ENCODE assay signal across 8 cellular contexts in the genomic region with DNA sequence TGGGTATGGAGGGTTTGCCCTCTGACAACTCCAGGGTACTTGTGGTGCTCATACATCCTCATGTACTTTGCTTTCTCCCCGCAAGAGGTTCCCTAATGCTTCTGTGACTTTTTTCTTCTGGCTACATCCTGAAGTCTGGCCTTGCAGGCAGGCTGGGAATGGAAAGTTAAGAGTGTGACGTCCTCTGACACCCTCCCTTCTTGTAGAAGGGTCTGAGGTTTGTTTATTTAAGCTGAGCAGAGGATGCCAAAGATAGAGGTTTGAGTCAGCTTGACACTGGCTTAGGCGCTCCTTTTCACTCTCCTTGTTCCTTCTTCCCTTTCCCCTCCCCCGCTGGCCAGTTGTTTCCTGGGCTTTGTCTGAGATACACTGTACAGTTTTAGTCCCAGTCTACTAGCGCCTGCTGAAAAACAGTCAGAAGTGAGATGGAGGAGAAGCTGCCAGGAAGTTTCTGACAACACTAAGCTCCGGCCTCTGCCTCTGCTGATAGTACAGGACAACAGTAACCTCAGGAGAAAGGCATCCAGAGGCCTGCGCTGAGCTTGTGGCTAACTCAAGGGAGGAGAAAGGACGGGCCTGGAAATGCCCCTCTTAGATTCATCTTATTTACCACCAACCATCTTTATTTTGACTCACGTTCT. TPM values are rescaled to one million over a fixed set of nuclear protein-coding genes. Genes with fewer than 3 reads are reported as not detected.
DNase-seq lines count a peak whose midpoint lies in the region; ATAC-seq and TF ChIP-seq lines count a peak whose summit lies in the region.

A gene with protein sequence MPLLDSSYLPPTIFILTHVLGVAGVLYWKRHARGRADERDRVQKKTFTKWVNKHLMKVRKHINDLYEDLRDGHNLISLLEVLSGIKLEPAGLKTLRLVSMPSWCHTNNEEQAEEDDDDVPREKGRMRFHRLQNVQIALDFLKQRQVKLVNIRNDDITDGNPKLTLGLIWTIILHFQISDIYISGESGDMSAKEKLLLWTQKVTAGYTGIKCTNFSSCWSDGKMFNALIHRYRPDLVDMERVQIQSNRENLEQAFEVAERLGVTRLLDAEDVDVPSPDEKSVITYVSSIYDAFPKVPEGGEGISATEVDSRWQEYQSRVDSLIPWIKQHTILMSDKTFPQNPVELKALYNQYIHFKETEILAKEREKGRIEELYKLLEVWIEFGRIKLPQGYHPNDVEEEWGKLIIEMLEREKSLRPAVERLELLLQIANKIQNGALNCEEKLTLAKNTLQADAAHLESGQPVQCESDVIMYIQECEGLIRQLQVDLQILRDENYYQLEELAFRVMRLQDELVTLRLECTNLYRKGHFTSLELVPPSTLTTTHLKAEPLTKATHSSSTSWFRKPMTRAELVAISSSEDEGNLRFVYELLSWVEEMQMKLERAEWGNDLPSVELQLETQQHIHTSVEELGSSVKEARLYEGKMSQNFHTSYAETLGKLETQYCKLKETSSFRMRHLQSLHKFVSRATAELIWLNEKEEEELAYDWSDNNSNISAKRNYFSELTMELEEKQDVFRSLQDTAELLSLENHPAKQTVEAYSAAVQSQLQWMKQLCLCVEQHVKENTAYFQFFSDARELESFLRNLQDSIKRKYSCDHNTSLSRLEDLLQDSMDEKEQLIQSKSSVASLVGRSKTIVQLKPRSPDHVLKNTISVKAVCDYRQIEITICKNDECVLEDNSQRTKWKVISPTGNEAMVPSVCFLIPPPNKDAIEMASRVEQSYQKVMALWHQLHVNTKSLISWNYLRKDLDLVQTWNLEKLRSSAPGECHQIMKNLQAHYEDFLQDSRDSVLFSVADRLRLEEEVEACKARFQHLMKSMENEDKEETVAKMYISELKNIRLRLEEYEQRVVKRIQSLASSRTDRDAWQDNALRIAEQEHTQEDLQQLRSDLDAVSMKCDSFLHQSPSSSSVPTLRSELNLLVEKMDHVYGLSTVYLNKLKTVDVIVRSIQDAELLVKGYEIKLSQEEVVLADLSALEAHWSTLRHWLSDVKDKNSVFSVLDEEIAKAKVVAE (N-terminal part only) (plus strand): TSS at position 255 of the 641 bp plus-strand sequence. CDS start 328 bp downstream, at position 583.

- peak within 1 kb of the TSS; percentile 89 for H3K18ac ChIP-seq in IMR-90 (ENCODE audit: low read depth, low read length)

- TF ChIP-seq RAD21 in IMR-90 (IDR thresholded peaks at IDR 0.05; ENCODE audit: low read length): peak; percentile 65

- H3K14ac ChIP-seq in IMR-90 (replicated peaks; ENCODE audit: low read depth, low read length): peak within 1 kb of the TSS; percentile 93

- H2AK9ac ChIP-seq in IMR-90 (replicated peaks; ENCODE audit: low read depth, low read length, poor library complexity): peak within 1 kb of the TSS; percentile 87

- H3K4me2 ChIP-seq in IMR-90 (ENCODE audit: low read depth, low read length): peak within 1 kb of the TSS; percentile 99

- CTCF ChIA-PET in Calu3 (lab: Charles Lee): interaction anchor here (0.6 to 1.7 kb wide), 3 partner anchors 9 to 13 kb away, joined by 3 to 11 read pairs (median 3); no protein-coding TSS in a partner anchor
- CTCF ChIA-PET in IMR-90 (lab: Yijun Ruan, JAX): interaction anchor here (0.6 to 1.8 kb wide), 17 partner anchors 9 to 334 kb away, joined by 3 to 7 read pairs (median 4); no protein-coding TSS in a partner anchor

- H3K27me3 ChIP-seq in IMR-90 (ENCODE audit: control insufficient read depth, insufficient read depth, low read length): no peaks in the 10 kb centered on the region
- H3K27me3 ChIP-seq in lung (ENCODE audit: control insufficient read depth, insufficient read depth): no peaks in the 10 kb centered on the region
- H3K27me3 ChIP-seq in stomach: no peaks in the 10 kb centered on the region

- peak within 1 kb of the TSS; percentile 69 for H4K5ac ChIP-seq in IMR-90 (ENCODE audit: low read depth, low read length)

- in situ Hi-C loops in IMR-90 (cut with MboI; ENCODE audit: low sequenced_read_pairs): no loop called here

- TF ChIP-seq EP300 in stomach (IDR thresholded peaks at IDR 0.05): no peak

- H3K9ac ChIP-seq in IMR-90 (ENCODE audit: low read depth, low read length): peak within 1 kb of the TSS; percentile 95

- dilution Hi-C loops in IMR-90 (cut with HindIII; ENCODE audit: low sequenced_read_pairs, unreplicated experiment): no loop called here

- no peak within 1 kb of the TSS for H3K4me3 Mint-ChIP-seq in Calu3 (ENCODE audit: low read depth, unreplicated experiment)
- peak within 1 kb of the TSS; percentile 83 to 94 for H3K4me3 Mint-ChIP-seq in effector memory CD8-positive, alpha-beta T cell

- peaks cover 7 to 51% of the 10 kb centered on the region in 2 experiments; a peak in 3 of 4 replicates for H3K79me1 ChIP-seq in IMR-90 (ENCODE audit: low read depth in 1 of 2, low read length in 2 of 2)

- peak within 1 kb of the TSS; percentile 63 for H2BK20ac ChIP-seq in IMR-90 (ENCODE audit: low read depth, low read length)

- H2BK15ac ChIP-seq in IMR-90 (ENCODE audit: low read depth, low read length): peak within 1 kb of the TSS; percentile 77; the same call in 2 of the 3 replicates

- H3K4ac ChIP-seq in IMR-90 (ENCODE audit: low read depth, low read length): peak within 1 kb of the TSS; percentile 88

- no CpG with 5 or more reads among the region's 9 CpGs for WGBS in IMR-90 (ENCODE audit: extremely low coverage in 2 of 2, insufficient read length in 1 of 2), 2 experiments
- 3 to 13% methylated on average over 9 of the region's 9 CpGs for WGBS in lung, 2 donors
- 27 to 39% (median 35%) methylated on average over 9 of the region's 9 CpGs for WGBS in stomach, 5 donors

- H2AK5ac ChIP-seq in IMR-90 (ENCODE audit: low read depth, low read length): peak within 1 kb of the TSS; percentile 82

- H3K36me3 ChIP-seq in IMR-90 (ENCODE audit: control insufficient read depth, insufficient read depth, low read length) (no peaks in the 10 kb centered on the region), lung (ENCODE audit: control insufficient read depth in 2 of 2, insufficient read depth in 2 of 2, low read length in 2 of 2) (no peaks in the 10 kb centered on the region), stomach (peaks cover 0 to 3% (median 0%) of the 10 kb centered on the region in 4 donors)

- H3K4me1 ChIP-seq in IMR-90 (ENCODE audit: control insufficient read depth, insufficient read depth, low read length): peaks cover 2% of the 10 kb centered on the region
- peaks cover 5 to 6% of the 10 kb centered on the region in 2 donors for H3K4me1 ChIP-seq in lung (ENCODE audit: control insufficient read depth in 2 of 2, insufficient read depth in 2 of 2, low read length in 2 of 2)
- peaks cover 11 to 64% (median 37%) of the 10 kb centered on the region in 4 donors for H3K4me1 ChIP-seq in stomach

- H2BK5ac ChIP-seq in IMR-90 (ENCODE audit: low read depth, low read length, poor library complexity, severe bottlenecking): peak within 1 kb of the TSS; percentile 87

- peak within 1 kb of the TSS; percentile 80 for H3K56ac ChIP-seq in IMR-90 (ENCODE audit: extremely low read depth, insufficient read depth, low read length)

- peaks cover 4% of the 10 kb centered on the region for H3K36me3 Mint-ChIP-seq in Calu3 (ENCODE audit: insufficient read depth, unreplicated experiment)
- peaks cover 6% of the 10 kb centered on the region for H3K36me3 Mint-ChIP-seq in effector memory CD8-positive, alpha-beta T cell (ENCODE audit: insufficient read depth)

- H4K20me1 ChIP-seq in IMR-90 (ENCODE audit: insufficient read depth, low read length): peaks cover 32% of the 10 kb centered on the region

- intact Hi-C loops in Calu3 (cut with micrococcal nuclease; ENCODE audit: unreplicated experiment): no loop called here
- intact Hi-C loops in IMR-90 (cut with micrococcal nuclease): loop anchor here (1.0 kb wide), 1 partner anchor 54 kb away; no protein-coding TSS in a partner anchor
- intact Hi-C loops in stomach (cut with DNase I; ENCODE audit: low total_unique reads): no loop called here

- peak within 1 kb of the TSS; percentile 78 for H3K23ac ChIP-seq in IMR-90 (ENCODE audit: low read depth, low read length)

- H2BK120ac ChIP-seq in IMR-90 (ENCODE audit: low read depth, low read length): peak within 1 kb of the TSS; percentile 82

- H3K27ac ChIP-seq in IMR-90 (ENCODE audit: insufficient read depth, low read length) (peak within 1 kb of the TSS; percentile 91), lung (ENCODE audit: low read depth in 1 of 2, low read length in 1 of 2) (peak within 1 kb of the TSS; percentile 91 to 92), stomach (peak within 1 kb of the TSS; percentile 47 to 91 (median 90))

- DNase-seq in Calu3: no peak
- peak; percentile 98 for DNase-seq in IMR-90
- peak; percentile 35 to 38 for DNase-seq in activated CD4-positive, alpha-beta T cell treated with anti-CD3 and anti-CD28 coated beads for 4 hours
- DNase-seq in effector memory CD8-positive, alpha-beta T cell: no peak
- peak; percentile 41 for DNase-seq in lung (ENCODE audit: low spot score)
- DNase-seq in stomach: peak; percentile 26
- DNase-seq in NCI-H82 (lab: John Stamatoyannopoulos, UW): no peak

- POLR2A ChIA-PET in IMR-90 (lab: Charles Lee; ENCODE audit: unreplicated experiment): interaction anchor here (0.9 to 1.4 kb wide), 3 partner anchors 9 to 46 kb away, joined by 3 to 5 read pairs (median 3); no protein-coding TSS in a partner anchor

- peak within 1 kb of the TSS; percentile 10 for H2AFZ ChIP-seq in IMR-90 (replicated peaks; ENCODE audit: low read length, poor library complexity)

- peak within 1 kb of the TSS; percentile 12 for H3K27ac Mint-ChIP-seq in Calu3 (ENCODE audit: unreplicated experiment)
- H3K27ac Mint-ChIP-seq in effector memory CD8-positive, alpha-beta T cell: peak within 1 kb of the TSS; percentile 91 to 97

- H3K9me1 ChIP-seq in IMR-90 (ENCODE audit: insufficient read depth, low read length): peaks cover 4% of the 10 kb centered on the region; the same call in 1 of the 2 replicates

- H3K9me3 ChIP-seq in IMR-90 (ENCODE audit: control insufficient read depth, insufficient read depth, low read length): no peaks in the 10 kb centered on the region
- no peaks in the 10 kb centered on the region for H3K9me3 ChIP-seq in lung (ENCODE audit: control insufficient read depth in 2 of 2, insufficient read depth in 1 of 2, low read length in 1 of 2)
- H3K9me3 ChIP-seq in stomach: no peaks in the 10 kb centered on the region

- H3K27me3 Mint-ChIP-seq in Calu3 (ENCODE audit: unreplicated experiment): no peaks in the 10 kb centered on the region
- H3K27me3 Mint-ChIP-seq in effector memory CD8-positive, alpha-beta T cell: no peaks in the 10 kb centered on the region

- TF ChIP-seq POLR2A in IMR-90 (IDR thresholded peaks at IDR 0.05; ENCODE audit: low read depth, low read length): peak; percentile 52
- no peak for TF ChIP-seq POLR2A in stomach (IDR thresholded peaks at IDR 0.05)

- no peaks in the 10 kb centered on the region for H3K9me3 Mint-ChIP-seq in Calu3 (ENCODE audit: low read depth, unreplicated experiment)
- no peaks in the 10 kb centered on the region for H3K9me3 Mint-ChIP-seq in effector memory CD8-positive, alpha-beta T cell

- H4K8ac ChIP-seq in IMR-90 (ENCODE audit: low read depth in 2 of 2, low read length in 2 of 2): peak within 1 kb of the TSS; percentile 27 to 84

- peaks cover 16% of the 10 kb centered on the region for H3K4me1 Mint-ChIP-seq in Calu3 (ENCODE audit: low read depth, unreplicated experiment)
- H3K4me1 Mint-ChIP-seq in effector memory CD8-positive, alpha-beta T cell (ENCODE audit: low read depth in 2 of 2): peaks cover 31 to 54% of the 10 kb centered on the region in 2 donors

- peak within 1 kb of the TSS; percentile 79 for H4K91ac ChIP-seq in IMR-90 (ENCODE audit: insufficient read depth, low read depth, low read length)

- ATAC-seq in IMR-90 (ENCODE audit: low read depth): peak; percentile 83
- ATAC-seq in effector memory CD8-positive, alpha-beta T cell (replicated peaks): peak; percentile 58
- peak; percentile 63 for ATAC-seq in lung (ENCODE audit: insufficient read depth, low FRiP score)
- no peak for ATAC-seq in HG03469 (IDR thresholded peaks at IDR 0.05; ENCODE audit: unreplicated experiment)

- H3K4me3 ChIP-seq in IMR-90 (ENCODE audit: insufficient read depth, low read depth, low read length) (peak within 1 kb of the TSS; percentile 54), lung (no peak within 1 kb of the TSS), stomach (peak within 1 kb of the TSS; percentile 30 to 40 (median 34))

- TF ChIP-seq CTCF in Calu3 (IDR thresholded peaks at IDR 0.05; ENCODE audit: unreplicated experiment) (no peak), IMR-90 (conservative IDR thresholded peaks at IDR 0.05; ENCODE audit: low read depth, low read length) (peak; percentile 59), lung (IDR thresholded peaks at IDR 0.05; ENCODE audit: control extremely low read depth, extremely low read depth) (no peak), stomach (IDR thresholded peaks at IDR 0.05) (peak in 4 of 7 experiments; percentile 12 to 31 (median 21))

- no TSS peak for BruUV-seq in Calu3 (replicated peaks; lab: Mats Ljungman, UMichigan)
- BruUV-seq in IMR-90 (replicated peaks; lab: Mats Ljungman, UMichigan): no TSS peak

RNA-seq across cellular contexts. Expression of the gene that starts here (rescaled TPM):
- total RNA-seq in Calu3 (2022): 701 and 705 TPM in 2 replicates
- total RNA-seq in IMR-90 (2012; rRNA removed): 368 and 369 TPM in 2 replicates
- polyA plus RNA-seq in IMR-90 (2012; rRNA removed): 56.3 and 67.6 TPM in 2 replicates
- polyA plus RNA-seq in IMR-90 (2012; cell fraction: cytosol; rRNA removed): 24.9 and 28.6 TPM in 2 replicates
- 141 and 243 TPM in 2 replicates for polyA plus RNA-seq in IMR-90 (2012; cell fraction: nucleus; rRNA removed; ENCODE audit: low replicate concordance)
- 100 to 1,000 TPM; 357 to 966 TPM for total RNA-seq in lung
- polyA plus RNA-seq in lung: 100 to 1,000 TPM in 1 of 2 donors, 10 to 100 TPM in 1; 69.1 to 109 TPM
- total RNA-seq in stomach: 100 to 1,000 TPM; 170 to 662 (median 401) TPM
- 10 to 100 TPM; 16.8 to 40.1 (median 26.8) TPM for polyA plus RNA-seq in stomach

Comparison
In these comparisons a context has a peak if more than half of its experiments do, and no peak if none do; other contexts are left out.
1. DNase-seq: peak in IMR-90 (single experiment), activated CD4-positive, alpha-beta T cell treated with anti-CD3 and anti-CD28 coated beads for 4 hours (2 of 2), lung (single experiment) and stomach (single experiment); none in Calu3 (single experiment), effector memory CD8-positive, alpha-beta T cell (0 of 3) and NCI-H82 (single experiment).
2. CTCF ChIP-seq: peak in IMR-90 (single experiment) and stomach (4 of 7); none in Calu3 (single experiment) and lung (single experiment).
3. Peak in every context shown above with its lines, with median percentiles within 50 percentile points of each other: H3K27ac ChIP-seq.